1 cellular context compared by ENCODE assay signal in the genomic region with DNA sequence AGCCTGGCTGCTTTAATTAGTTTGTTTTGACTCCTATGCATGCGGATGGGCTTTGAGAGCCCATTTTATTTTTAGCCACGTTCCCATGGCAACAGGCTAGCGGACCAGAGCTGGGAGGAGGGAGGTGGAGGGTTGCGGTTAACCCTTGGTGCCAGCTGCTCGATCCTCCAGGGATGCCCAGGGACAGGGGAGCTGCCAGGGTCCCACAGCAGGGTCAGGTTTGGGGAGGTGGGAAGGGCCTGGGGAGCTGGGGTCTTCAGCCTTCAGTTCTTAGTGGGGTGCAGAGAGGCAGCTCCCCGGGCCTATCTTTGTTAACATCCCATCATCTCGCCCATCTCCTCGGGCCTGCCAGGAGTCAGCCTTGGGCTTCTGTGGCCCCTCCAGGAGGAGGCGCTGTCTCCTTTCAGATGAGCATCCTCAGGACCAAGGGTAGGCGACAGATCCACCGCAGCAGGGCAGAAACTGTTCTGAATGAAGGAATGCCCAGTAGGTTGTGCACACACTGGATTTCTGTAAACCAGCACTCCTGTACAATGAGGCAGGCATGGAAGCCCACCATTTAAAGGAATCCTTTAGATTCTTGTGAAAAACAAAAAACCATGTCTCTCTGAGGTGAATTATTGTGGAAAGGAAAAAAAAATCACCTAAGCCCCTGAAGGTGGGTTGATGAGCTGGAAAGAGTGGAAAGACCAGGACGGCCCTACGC.
TF ChIP-seq lines count a peak whose summit lies in the region.

No MANE protein-coding gene starts in this region.

TF ChIP-seq in HepG2, 621 proteins besides CTCF, POLR2A, EP300 and RAD21 (continued from another document and continues in another):
- no peak for TF ChIP-seq SMAD9 (CRISPR knock-in tag; IDR thresholded peaks at IDR 0.05)
- no peak for TF ChIP-seq GLI4 (CRISPR knock-in tag; IDR thresholded peaks at IDR 0.05; ENCODE audit: borderline replicate concordance)
- no peak for TF ChIP-seq FOXK1 (CRISPR knock-in tag; IDR thresholded peaks at IDR 0.05; ENCODE audit: borderline replicate concordance, low read depth)
- no peak for TF ChIP-seq ZSCAN20 (CRISPR knock-in tag; IDR thresholded peaks at IDR 0.05; ENCODE audit: borderline replicate concordance)
- no peak for TF ChIP-seq RARA (CRISPR knock-in tag; IDR thresholded peaks at IDR 0.05)
- TF ChIP-seq ZNF550 (CRISPR knock-in tag; IDR thresholded peaks at IDR 0.05; ENCODE audit: borderline replicate concordance), result no peak
- TF ChIP-seq NR2F2 (IDR thresholded peaks at IDR 0.05; ENCODE audit: borderline replicate concordance, low read depth), result no peak
- TF ChIP-seq ZNF264 (CRISPR knock-in tag; IDR thresholded peaks at IDR 0.05), result no peak
- TF ChIP-seq EEA1 (CRISPR knock-in tag; IDR thresholded peaks at IDR 0.05; ENCODE audit: borderline replicate concordance), result no peak
- TF ChIP-seq MIER2 (CRISPR knock-in tag; IDR thresholded peaks at IDR 0.05), result no peak
- TF ChIP-seq, protein P1, sequence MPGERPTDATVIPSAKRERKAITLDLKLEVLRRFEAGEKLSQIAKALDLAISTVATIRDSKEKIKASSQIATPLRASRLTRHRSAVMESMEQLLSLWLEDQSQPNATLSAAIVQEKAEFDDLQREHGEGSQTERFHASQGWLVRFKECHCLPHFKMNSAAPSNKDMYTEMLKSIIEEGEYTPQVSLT (CRISPR knock-in tag; IDR thresholded peaks at IDR 0.05; ENCODE audit: borderline replicate concordance, low read depth), result no peak
- no peak for TF ChIP-seq ZFP1 (CRISPR knock-in tag; IDR thresholded peaks at IDR 0.05)
- TF ChIP-seq, protein P2, sequence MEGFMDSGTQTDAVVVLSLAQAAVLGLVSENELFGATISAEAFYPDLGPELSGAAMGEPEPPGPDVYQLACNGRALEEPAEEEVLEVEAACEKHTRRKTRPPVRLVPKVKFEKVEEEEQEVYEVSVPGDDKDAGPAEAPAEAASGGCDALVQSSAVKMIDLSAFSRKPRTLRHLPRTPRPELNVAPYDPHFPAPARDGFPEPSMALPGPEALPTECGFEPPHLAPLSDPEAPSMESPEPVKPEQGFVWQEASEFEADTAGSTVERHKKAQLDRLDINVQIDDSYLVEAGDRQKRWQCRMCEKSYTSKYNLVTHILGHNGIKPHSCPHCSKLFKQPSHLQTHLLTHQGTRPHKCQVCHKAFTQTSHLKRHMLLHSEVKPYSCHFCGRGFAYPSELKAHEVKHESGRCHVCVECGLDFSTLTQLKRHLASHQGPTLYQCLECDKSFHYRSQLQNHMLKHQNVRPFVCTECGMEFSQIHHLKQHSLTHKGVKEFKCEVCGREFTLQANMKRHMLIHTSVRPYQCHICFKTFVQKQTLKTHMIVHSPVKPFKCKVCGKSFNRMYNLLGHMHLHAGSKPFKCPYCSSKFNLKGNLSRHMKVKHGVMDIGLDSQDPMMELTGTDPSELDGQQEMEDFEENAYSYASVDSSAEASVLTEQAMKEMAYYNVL (CRISPR knock-in tag; IDR thresholded peaks at IDR 0.05; ENCODE audit: borderline replicate concordance), result 0 out of 2 replicates have a peak, but pooled peaks have one; percentile 29
- TF ChIP-seq SMYD3 (CRISPR knock-in tag; IDR thresholded peaks at IDR 0.05), result no peak
- no peak for TF ChIP-seq ZNF253 (CRISPR knock-in tag; IDR thresholded peaks at IDR 0.05; ENCODE audit: borderline replicate concordance)
- TF ChIP-seq ZNF296 (CRISPR knock-in tag; conservative IDR thresholded peaks at IDR 0.05), result no peak
- TF ChIP-seq KDM2A (CRISPR knock-in tag; IDR thresholded peaks at IDR 0.05; ENCODE audit: borderline replicate concordance, low read depth), result peak; percentile 75; the same call in 1 of the 2 replicates
- TF ChIP-seq CBFB (CRISPR knock-in tag; IDR thresholded peaks at IDR 0.05), result no peak
- TF ChIP-seq, protein P3, sequence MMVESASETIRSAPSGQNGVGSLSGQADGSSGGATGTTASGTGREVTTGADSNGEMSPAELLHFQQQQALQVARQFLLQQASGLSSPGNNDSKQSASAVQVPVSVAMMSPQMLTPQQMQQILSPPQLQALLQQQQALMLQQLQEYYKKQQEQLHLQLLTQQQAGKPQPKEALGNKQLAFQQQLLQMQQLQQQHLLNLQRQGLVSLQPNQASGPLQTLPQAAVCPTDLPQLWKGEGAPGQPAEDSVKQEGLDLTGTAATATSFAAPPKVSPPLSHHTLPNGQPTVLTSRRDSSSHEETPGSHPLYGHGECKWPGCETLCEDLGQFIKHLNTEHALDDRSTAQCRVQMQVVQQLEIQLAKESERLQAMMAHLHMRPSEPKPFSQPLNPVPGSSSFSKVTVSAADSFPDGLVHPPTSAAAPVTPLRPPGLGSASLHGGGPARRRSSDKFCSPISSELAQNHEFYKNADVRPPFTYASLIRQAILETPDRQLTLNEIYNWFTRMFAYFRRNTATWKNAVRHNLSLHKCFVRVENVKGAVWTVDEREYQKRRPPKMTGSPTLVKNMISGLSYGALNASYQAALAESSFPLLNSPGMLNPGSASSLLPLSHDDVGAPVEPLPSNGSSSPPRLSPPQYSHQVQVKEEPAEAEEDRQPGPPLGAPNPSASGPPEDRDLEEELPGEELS (CRISPR knock-in tag; IDR thresholded peaks at IDR 0.05), result no peak
- TF ChIP-seq, protein P4, sequence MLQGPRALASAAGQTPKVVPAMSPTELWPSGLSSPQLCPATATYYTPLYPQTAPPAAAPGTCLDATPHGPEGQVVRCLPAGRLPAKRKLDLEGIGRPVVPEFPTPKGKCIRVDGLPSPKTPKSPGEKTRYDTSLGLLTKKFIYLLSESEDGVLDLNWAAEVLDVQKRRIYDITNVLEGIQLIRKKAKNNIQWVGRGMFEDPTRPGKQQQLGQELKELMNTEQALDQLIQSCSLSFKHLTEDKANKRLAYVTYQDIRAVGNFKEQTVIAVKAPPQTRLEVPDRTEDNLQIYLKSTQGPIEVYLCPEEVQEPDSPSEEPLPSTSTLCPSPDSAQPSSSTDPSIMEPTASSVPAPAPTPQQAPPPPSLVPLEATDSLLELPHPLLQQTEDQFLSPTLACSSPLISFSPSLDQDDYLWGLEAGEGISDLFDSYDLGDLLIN (CRISPR knock-in tag; IDR thresholded peaks at IDR 0.05; ENCODE audit: borderline replicate concordance), result no peak
- TF ChIP-seq, protein P5, sequence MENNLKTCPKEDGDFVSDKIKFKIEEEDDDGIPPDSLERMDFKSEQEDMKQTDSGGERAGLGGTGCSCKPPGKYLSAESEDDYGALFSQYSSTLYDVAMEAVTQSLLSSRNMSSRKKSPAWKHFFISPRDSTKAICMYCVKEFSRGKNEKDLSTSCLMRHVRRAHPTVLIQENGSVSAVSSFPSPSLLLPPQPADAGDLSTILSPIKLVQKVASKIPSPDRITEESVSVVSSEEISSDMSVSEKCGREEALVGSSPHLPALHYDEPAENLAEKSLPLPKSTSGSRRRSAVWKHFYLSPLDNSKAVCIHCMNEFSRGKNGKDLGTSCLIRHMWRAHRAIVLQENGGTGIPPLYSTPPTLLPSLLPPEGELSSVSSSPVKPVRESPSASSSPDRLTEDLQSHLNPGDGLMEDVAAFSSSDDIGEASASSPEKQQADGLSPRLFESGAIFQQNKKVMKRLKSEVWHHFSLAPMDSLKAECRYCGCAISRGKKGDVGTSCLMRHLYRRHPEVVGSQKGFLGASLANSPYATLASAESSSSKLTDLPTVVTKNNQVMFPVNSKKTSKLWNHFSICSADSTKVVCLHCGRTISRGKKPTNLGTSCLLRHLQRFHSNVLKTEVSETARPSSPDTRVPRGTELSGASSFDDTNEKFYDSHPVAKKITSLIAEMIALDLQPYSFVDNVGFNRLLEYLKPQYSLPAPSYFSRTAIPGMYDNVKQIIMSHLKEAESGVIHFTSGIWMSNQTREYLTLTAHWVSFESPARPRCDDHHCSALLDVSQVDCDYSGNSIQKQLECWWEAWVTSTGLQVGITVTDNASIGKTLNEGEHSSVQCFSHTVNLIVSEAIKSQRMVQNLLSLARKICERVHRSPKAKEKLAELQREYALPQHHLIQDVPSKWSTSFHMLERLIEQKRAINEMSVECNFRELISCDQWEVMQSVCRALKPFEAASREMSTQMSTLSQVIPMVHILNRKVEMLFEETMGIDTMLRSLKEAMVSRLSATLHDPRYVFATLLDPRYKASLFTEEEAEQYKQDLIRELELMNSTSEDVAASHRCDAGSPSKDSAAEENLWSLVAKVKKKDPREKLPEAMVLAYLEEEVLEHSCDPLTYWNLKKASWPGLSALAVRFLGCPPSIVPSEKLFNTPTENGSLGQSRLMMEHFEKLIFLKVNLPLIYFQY (CRISPR knock-in tag; IDR thresholded peaks at IDR 0.05; ENCODE audit: borderline replicate concordance), result no peak
- TF ChIP-seq HOXA9 (CRISPR knock-in tag; IDR thresholded peaks at IDR 0.05; ENCODE audit: borderline replicate concordance), result no peak
- TF ChIP-seq ZNF260 (CRISPR knock-in tag; IDR thresholded peaks at IDR 0.05; ENCODE audit: borderline replicate concordance, low read depth), result no peak
- TF ChIP-seq ZNF891 (CRISPR knock-in tag; IDR thresholded peaks at IDR 0.05), result no peak
- TF ChIP-seq ZBTB7A (CRISPR knock-in tag; IDR thresholded peaks at IDR 0.05), result no peak
- no peak for TF ChIP-seq GABPB1 (CRISPR knock-in tag; IDR thresholded peaks at IDR 0.05)
- no peak for TF ChIP-seq ARHGAP35 (CRISPR knock-in tag; IDR thresholded peaks at IDR 0.05; ENCODE audit: borderline replicate concordance)
- TF ChIP-seq NR2F6 (IDR thresholded peaks at IDR 0.05), result no peak
- TF ChIP-seq NR2F6 (CRISPR knock-in tag; IDR thresholded peaks at IDR 0.05), result peak; percentile 25; the same call in 1 of the 2 replicates
- TF ChIP-seq, protein P6, sequence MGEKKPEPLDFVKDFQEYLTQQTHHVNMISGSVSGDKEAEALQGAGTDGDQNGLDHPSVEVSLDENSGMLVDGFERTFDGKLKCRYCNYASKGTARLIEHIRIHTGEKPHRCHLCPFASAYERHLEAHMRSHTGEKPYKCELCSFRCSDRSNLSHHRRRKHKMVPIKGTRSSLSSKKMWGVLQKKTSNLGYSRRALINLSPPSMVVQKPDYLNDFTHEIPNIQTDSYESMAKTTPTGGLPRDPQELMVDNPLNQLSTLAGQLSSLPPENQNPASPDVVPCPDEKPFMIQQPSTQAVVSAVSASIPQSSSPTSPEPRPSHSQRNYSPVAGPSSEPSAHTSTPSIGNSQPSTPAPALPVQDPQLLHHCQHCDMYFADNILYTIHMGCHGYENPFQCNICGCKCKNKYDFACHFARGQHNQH (CRISPR knock-in tag; IDR thresholded peaks at IDR 0.05), result peak; percentile 25; the same call in 1 of the 2 replicates
- TF ChIP-seq ZNF10 (CRISPR knock-in tag; IDR thresholded peaks at IDR 0.05; ENCODE audit: borderline replicate concordance, low read depth), result no peak
- 0 out of 2 replicates have a peak, but pooled peaks have one; percentile 33 for TF ChIP-seq TSC22D2 (CRISPR knock-in tag; IDR thresholded peaks at IDR 0.05; ENCODE audit: borderline replicate concordance)
- no peak for TF ChIP-seq ZNF510 (CRISPR knock-in tag; IDR thresholded peaks at IDR 0.05; ENCODE audit: low read depth)
- TF ChIP-seq JUNB (CRISPR knock-in tag; IDR thresholded peaks at IDR 0.05; ENCODE audit: borderline replicate concordance), result no peak
- no peak for TF ChIP-seq ZNF430 (CRISPR knock-in tag; IDR thresholded peaks at IDR 0.05)
- TF ChIP-seq TOPORS (CRISPR knock-in tag; IDR thresholded peaks at IDR 0.05), result no peak
- TF ChIP-seq ZEB1 (IDR thresholded peaks at IDR 0.05; ENCODE audit: insufficient replicate concordance, low read depth), result no peak
- no peak for TF ChIP-seq ZNF263 (CRISPR knock-in tag; IDR thresholded peaks at IDR 0.05)
- TF ChIP-seq ZSCAN21 (CRISPR knock-in tag; IDR thresholded peaks at IDR 0.05; ENCODE audit: borderline replicate concordance), result no peak
- TF ChIP-seq ZNF558 (CRISPR knock-in tag; IDR thresholded peaks at IDR 0.05; ENCODE audit: borderline replicate concordance), result no peak
- no peak for TF ChIP-seq ATM (IDR thresholded peaks at IDR 0.05; ENCODE audit: borderline replicate concordance)
- TF ChIP-seq TARDBP (CRISPR knock-in tag; IDR thresholded peaks at IDR 0.05), result no peak
- peak; percentile 43 for TF ChIP-seq TEAD3 (CRISPR knock-in tag; optimal IDR thresholded peaks at IDR 0.05; ENCODE audit: borderline replicate concordance)
- no peak for TF ChIP-seq ZFP41 (CRISPR knock-in tag; IDR thresholded peaks at IDR 0.05; ENCODE audit: borderline replicate concordance)
- TF ChIP-seq, protein P7, sequence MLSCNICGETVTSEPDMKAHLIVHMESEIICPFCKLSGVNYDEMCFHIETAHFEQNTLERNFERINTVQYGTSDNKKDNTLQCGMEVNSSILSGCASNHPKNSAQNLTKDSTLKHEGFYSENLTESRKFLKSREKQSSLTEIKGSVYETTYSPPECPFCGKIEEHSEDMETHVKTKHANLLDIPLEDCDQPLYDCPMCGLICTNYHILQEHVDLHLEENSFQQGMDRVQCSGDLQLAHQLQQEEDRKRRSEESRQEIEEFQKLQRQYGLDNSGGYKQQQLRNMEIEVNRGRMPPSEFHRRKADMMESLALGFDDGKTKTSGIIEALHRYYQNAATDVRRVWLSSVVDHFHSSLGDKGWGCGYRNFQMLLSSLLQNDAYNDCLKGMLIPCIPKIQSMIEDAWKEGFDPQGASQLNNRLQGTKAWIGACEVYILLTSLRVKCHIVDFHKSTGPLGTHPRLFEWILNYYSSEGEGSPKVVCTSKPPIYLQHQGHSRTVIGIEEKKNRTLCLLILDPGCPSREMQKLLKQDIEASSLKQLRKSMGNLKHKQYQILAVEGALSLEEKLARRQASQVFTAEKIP (CRISPR knock-in tag; IDR thresholded peaks at IDR 0.05; ENCODE audit: borderline replicate concordance), result no peak
- TF ChIP-seq ZNF674 (CRISPR knock-in tag; IDR thresholded peaks at IDR 0.05; ENCODE audit: low read depth), result no peak
- TF ChIP-seq, protein P8, sequence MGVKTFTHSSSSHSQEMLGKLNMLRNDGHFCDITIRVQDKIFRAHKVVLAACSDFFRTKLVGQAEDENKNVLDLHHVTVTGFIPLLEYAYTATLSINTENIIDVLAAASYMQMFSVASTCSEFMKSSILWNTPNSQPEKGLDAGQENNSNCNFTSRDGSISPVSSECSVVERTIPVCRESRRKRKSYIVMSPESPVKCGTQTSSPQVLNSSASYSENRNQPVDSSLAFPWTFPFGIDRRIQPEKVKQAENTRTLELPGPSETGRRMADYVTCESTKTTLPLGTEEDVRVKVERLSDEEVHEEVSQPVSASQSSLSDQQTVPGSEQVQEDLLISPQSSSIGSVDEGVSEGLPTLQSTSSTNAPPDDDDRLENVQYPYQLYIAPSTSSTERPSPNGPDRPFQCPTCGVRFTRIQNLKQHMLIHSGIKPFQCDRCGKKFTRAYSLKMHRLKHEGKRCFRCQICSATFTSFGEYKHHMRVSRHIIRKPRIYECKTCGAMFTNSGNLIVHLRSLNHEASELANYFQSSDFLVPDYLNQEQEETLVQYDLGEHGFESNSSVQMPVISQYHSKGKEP (CRISPR knock-in tag; IDR thresholded peaks at IDR 0.05), result no peak
- no peak for TF ChIP-seq ZBTB42 (CRISPR knock-in tag; IDR thresholded peaks at IDR 0.05)
- no peak for TF ChIP-seq TBL1XR1 (IDR thresholded peaks at IDR 0.05; ENCODE audit: borderline replicate concordance, low read length, partially characterized antibody)
- TF ChIP-seq, protein P9, sequence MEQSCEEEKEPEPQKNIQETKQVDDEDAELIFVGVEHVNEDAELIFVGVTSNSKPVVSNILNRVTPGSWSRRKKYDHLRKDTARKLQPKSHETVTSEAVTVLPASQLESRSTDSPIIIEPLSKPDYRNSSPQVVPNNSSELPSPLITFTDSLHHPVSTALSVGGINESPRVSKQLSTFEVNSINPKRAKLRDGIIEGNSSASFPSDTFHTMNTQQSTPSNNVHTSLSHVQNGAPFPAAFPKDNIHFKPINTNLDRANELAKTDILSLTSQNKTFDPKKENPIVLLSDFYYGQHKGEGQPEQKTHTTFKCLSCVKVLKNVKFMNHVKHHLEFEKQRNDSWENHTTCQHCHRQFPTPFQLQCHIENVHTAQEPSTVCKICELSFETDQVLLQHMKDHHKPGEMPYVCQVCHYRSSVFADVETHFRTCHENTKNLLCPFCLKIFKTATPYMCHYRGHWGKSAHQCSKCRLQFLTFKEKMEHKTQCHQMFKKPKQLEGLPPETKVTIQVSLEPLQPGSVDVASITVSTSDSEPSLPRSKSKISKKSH (CRISPR knock-in tag; IDR thresholded peaks at IDR 0.05; ENCODE audit: borderline replicate concordance), result no peak
